8 cellular contexts compared by ENCODE assay signal in genomic region chr9:120868339-120868675, GRCh38. TPM values are rescaled to one million over a fixed set of nuclear protein-coding genes. Genes with fewer than 3 reads are reported as not detected.
DNase-seq lines count a peak whose midpoint lies in the region; ATAC-seq, FAIRE-seq and TF ChIP-seq lines count a peak whose summit lies in the region.

No MANE protein-coding gene starts in this region.

- TF ChIP-seq POLR2A in right lobe of liver (IDR thresholded peaks at IDR 0.05): peak; percentile 35
- peak in 3 of 4 donors; percentile 38 to 60 (median 52) for TF ChIP-seq POLR2A in upper lobe of left lung (IDR thresholded peaks at IDR 0.05)
- no peak for TF ChIP-seq POLR2A in GM12892 (IDR thresholded peaks at IDR 0.05; ENCODE audit: low read depth, low read length)

- no peak for TF ChIP-seq CTCF in cardiac muscle cell (IDR thresholded peaks at IDR 0.05; ENCODE audit: low read depth, low read length)
- TF ChIP-seq CTCF in right lobe of liver (IDR thresholded peaks at IDR 0.05): no peak
- peak in 2 of 6 experiments; percentile 28 to 36 for TF ChIP-seq CTCF in upper lobe of left lung (IDR thresholded peaks at IDR 0.05)

- ATAC-seq in left ventricle myocardium superior (no peak), right lobe of liver (peak in 2 of 4 donors; percentile 10 to 20), upper lobe of left lung (ENCODE audit: low FRiP score in 2 of 2) (no peak), HG03442 (IDR thresholded peaks at IDR 0.05; ENCODE audit: unreplicated experiment) (no peak)

- H3K27ac ChIP-seq in cardiac muscle cell (no peak overlapping the region), right lobe of liver (peak overlapping the region; percentile 24 to 52 (median 29)), upper lobe of left lung (peak overlapping the region; percentile 76 to 93 (median 91))

- no peaks in the 10 kb centered on the region for H3K27me3 ChIP-seq in cardiac muscle cell
- no peaks in the 10 kb centered on the region for H3K27me3 ChIP-seq in right lobe of liver
- H3K27me3 ChIP-seq in upper lobe of left lung: no peaks in the 10 kb centered on the region

- no peak for FAIRE-seq in GM12892 (lab: Jason Lieb, UNC)

- H3K36me3 ChIP-seq in cardiac muscle cell (no peaks in the 10 kb centered on the region), right lobe of liver (no peaks in the 10 kb centered on the region), upper lobe of left lung (peaks cover 0 to 14% (median 10%) of the 10 kb centered on the region in 4 donors)

- no peak for TF ChIP-seq EP300 in upper lobe of left lung (IDR thresholded peaks at IDR 0.05)

- DNase-seq in cardiac muscle cell (ENCODE audit: low read depth in 1 of 2, low spot score in 1 of 2) (no peak), left ventricle myocardium superior (no peak), amniotic epithelial cell (ENCODE audit: low read depth) (peak; percentile 96), right lobe of liver (no peak), upper lobe of left lung (no peak), nucleus accumbens (lab: John Stamatoyannopoulos, UW) (no peak), GM12892 (ENCODE audit: insufficient read length) (no peak)

- intact Hi-C loops in left ventricle myocardium superior (cut with micrococcal nuclease): no loop called here
- intact Hi-C loops in right lobe of liver (cut with DNase I): no loop called here

- H3K4me1 ChIP-seq in cardiac muscle cell (ENCODE audit: low read depth) (no peaks in the 10 kb centered on the region), right lobe of liver (peaks cover 0 to 5% (median 0%) of the 10 kb centered on the region in 4 donors), upper lobe of left lung (peaks cover 10 to 18% (median 13%) of the 10 kb centered on the region in 4 donors)

- peak overlapping the region; percentile 15 for H3K4me3 ChIP-seq in cardiac muscle cell
- H3K4me3 ChIP-seq in right lobe of liver: peak overlapping the region; percentile 0 to 65 (median 60)
- H3K4me3 ChIP-seq in upper lobe of left lung: peak overlapping the region; percentile 1 to 70 (median 62)

- WGBS in right lobe of liver (ENCODE audit: insufficient coverage, low coverage, low lambda C conversion rate, missing lambda C conversion rate): 17% methylated on average over 11 of the region's 11 CpGs
- WGBS in upper lobe of left lung, 2 donors: 1 to 14% methylated on average over 5 to 11 of the region's 11 CpGs

- no peaks in the 10 kb centered on the region for H3K9me3 ChIP-seq in cardiac muscle cell (ENCODE audit: low read depth)
- H3K9me3 ChIP-seq in right lobe of liver: no peaks in the 10 kb centered on the region
- H3K9me3 ChIP-seq in upper lobe of left lung: no peaks in the 10 kb centered on the region

RNA-seq across cellular contexts. Expression of gene PHF19, which starts 8.7 kb away (rescaled TPM):
- 8.9 and 40.0 TPM in 2 replicates for total RNA-seq in cardiac muscle cell
- 7.1 and 36.8 TPM in 2 replicates for polyA plus RNA-seq in cardiac muscle cell
- total RNA-seq in left ventricle myocardium superior: 9.5 TPM
- total RNA-seq in right lobe of liver: 1 to 10 TPM; 2.2 to 8.0 (median 5.2) TPM
- total RNA-seq in upper lobe of left lung: 10 to 100 TPM in 5 of 6 donors, 1 to 10 TPM in 1; 8.0 to 42.4 (median 19.2) TPM
- 70.4 TPM for polyA plus RNA-seq in GM12892 (2012; ENCODE audit: missing spikeins)

RNA-seq across cellular contexts. Expression of gene PSMD5, which starts 25.6 kb away (rescaled TPM):
- total RNA-seq in cardiac muscle cell (16.0 and 20.7 TPM in 2 replicates), left ventricle myocardium superior (14.0 TPM), right lobe of liver (10 to 100 TPM; 14.1 to 29.2 (median 21.5) TPM), upper lobe of left lung (10 to 100 TPM; 11.4 to 56.8 (median 40.1) TPM)
- polyA plus RNA-seq in cardiac muscle cell: 25.3 and 50.1 TPM in 2 replicates
- 21.9 TPM for polyA plus RNA-seq in GM12892 (2012; ENCODE audit: missing spikeins)

RNA-seq across cellular contexts. Expression of gene TRAF1, which starts 58.3 kb away (rescaled TPM):
- total RNA-seq in cardiac muscle cell (4.1 and 7.5 TPM in 2 replicates), left ventricle myocardium superior (2.4 TPM), right lobe of liver (1 to 10 TPM in 5 of 6 experiments, under 1 TPM in 1; 0.99 to 2.5 (median 2.1) TPM), upper lobe of left lung (10 to 100 TPM in 2 of 6 donors, 1 to 10 TPM in 4; 2.9 to 29.3 (median 6.6) TPM)
- 3.0 and 3.5 TPM in 2 replicates for polyA plus RNA-seq in cardiac muscle cell
- 116 TPM for polyA plus RNA-seq in GM12892 (2012; ENCODE audit: missing spikeins)
